Comparison of ENCODE assay signal across 16 cellular contexts in genomic region chr12:54231236-54231635, GRCh38. TPM values are rescaled to one million over a fixed set of nuclear protein-coding genes. Genes with fewer than 3 reads are reported as not detected.
A peak's percentile ranks its signal among the peaks of the same experiment; 100 is the strongest.
DNase-seq lines count a peak whose midpoint lies in the region; ATAC-seq, FAIRE-seq and TF ChIP-seq lines count a peak whose summit lies in the region.
"Had no signal": no experiment of that assay in that cellular context is flagged by ENCODE, and none has a peak within 500 bp of the region (broad histone marks: within the 10 kb centered on the region; RNA-seq: fewer than 3 reads in every experiment).

No MANE protein-coding gene starts in this region.

- H3K4me1 Mint-ChIP-seq in astrocyte (ENCODE audit: low read depth, unreplicated experiment) (peaks cover 32% of the 10 kb centered on the region), mesothelial cell of epicardium (peaks cover 33% of the 10 kb centered on the region)
- H3K4me1 Mint-ChIP-seq in stimulated activated naive CD8-positive, alpha-beta T cell treated with anti-CD3 and anti-CD28 coated beads, Interleukin-15, amount 100 ng/mL, for 72 hours = peaks cover 18% of the 10 kb centered on the region

- H3K9me3 ChIP-seq in astrocyte (ENCODE audit: insufficient read depth, low read depth, low read length) = no peaks in the 10 kb centered on the region
- H3K9me3 ChIP-seq: A549 had no signal

- no peaks in the 10 kb centered on the region for H3K36me3 ChIP-seq in astrocyte (ENCODE audit: insufficient read depth, low read length)

- H4K20me1 ChIP-seq in astrocyte (ENCODE audit: insufficient read depth, low read length) = no peaks in the 10 kb centered on the region

- H3K27me3 ChIP-seq in astrocyte (ENCODE audit: insufficient read depth, low read length) = no peaks in the 10 kb centered on the region

- intact Hi-C loops in left ventricle myocardium superior (cut with micrococcal nuclease) = no loop called here
- intact Hi-C loops in cardiac septum (cut with DNase I) = no loop called here

- no peak overlapping the region for H3K9ac ChIP-seq in astrocyte (ENCODE audit: low read length)

- H2AFZ ChIP-seq in astrocyte (ENCODE audit: low read depth, low read length) = no peak overlapping the region

- H3K27me3 Mint-ChIP-seq in astrocyte (ENCODE audit: low read depth, unreplicated experiment) (no peaks in the 10 kb centered on the region), mesothelial cell of epicardium (ENCODE audit: low read depth) (no peaks in the 10 kb centered on the region)
- H3K27me3 Mint-ChIP-seq in stimulated activated naive CD8-positive, alpha-beta T cell treated with anti-CD3 and anti-CD28 coated beads, Interleukin-15, amount 100 ng/mL, for 72 hours = no peaks in the 10 kb centered on the region

- no peak for FAIRE-seq in astrocyte (lab: Jason Lieb, UNC)
- FAIRE-seq: A549 had no signal

- DNase-seq in left ventricle myocardium superior (no peak), cardiac septum (ENCODE audit: low spot score) (no peak), astrocyte (ENCODE audit: low read depth) (no peak), mesothelial cell of epicardium (ENCODE audit: low spot score in 2 of 2, unreplicated experiment in 2 of 2) (no peak), AG20443 (ENCODE audit: low spot score) (no peak)
- DNase-seq in stimulated activated naive CD8-positive, alpha-beta T cell treated with anti-CD3 and anti-CD28 coated beads, Interleukin-15, amount 100 ng/mL, for 72 hours = no peak
- DNase-seq: CD4-positive, CD25-positive, alpha-beta regulatory T cell; DMS79 treated with DMSO at 0.1 percent for 48 hours; MM.1S; NCI-H1105; NCI-H1694 treated with DMSO at 0.1 percent for 48 hours; NCI-H748 treated with DMSO at 0.1 percent for 48 hours; PC-3 had no signal

- no peak for TF ChIP-seq CTCF in astrocyte (IDR thresholded peaks at IDR 0.05; ENCODE audit: insufficient read depth, low read depth, low read length)
- TF ChIP-seq CTCF in mesothelial cell of epicardium (IDR thresholded peaks at IDR 0.05; ENCODE audit: unreplicated experiment) = no peak

- no peak overlapping the region for H3K4me2 ChIP-seq in astrocyte (ENCODE audit: low read length)
- H3K4me2 ChIP-seq: A549 had no signal

- no peaks in the 10 kb centered on the region for H3K79me2 ChIP-seq in astrocyte (ENCODE audit: insufficient read depth, low read length)

- peaks cover 32% of the 10 kb centered on the region for H3K4me1 ChIP-seq in astrocyte (ENCODE audit: insufficient read depth, low read length)

- H3K27ac Mint-ChIP-seq in astrocyte (ENCODE audit: unreplicated experiment) = peak overlapping the region; percentile 58
- peak overlapping the region; percentile 41 for H3K27ac Mint-ChIP-seq in mesothelial cell of epicardium
- no peak overlapping the region for H3K27ac Mint-ChIP-seq in stimulated activated naive CD8-positive, alpha-beta T cell treated with anti-CD3 and anti-CD28 coated beads, Interleukin-15, amount 100 ng/mL, for 72 hours
- H3K27ac Mint-ChIP-seq: CD4-positive, CD25-positive, alpha-beta regulatory T cell had no signal

- H3K4me3 ChIP-seq in astrocyte (ENCODE audit: insufficient read depth, low read depth, low read length) = no peak overlapping the region
- H3K4me3 ChIP-seq: A549 had no signal

- peak overlapping the region; percentile 17 for H3K4me3 Mint-ChIP-seq in astrocyte (ENCODE audit: unreplicated experiment)
- no peak overlapping the region for H3K4me3 Mint-ChIP-seq in mesothelial cell of epicardium
- no peak overlapping the region for H3K4me3 Mint-ChIP-seq in stimulated activated naive CD8-positive, alpha-beta T cell treated with anti-CD3 and anti-CD28 coated beads, Interleukin-15, amount 100 ng/mL, for 72 hours
- H3K4me3 Mint-ChIP-seq: CD4-positive, CD25-positive, alpha-beta regulatory T cell had no signal

- H3K27ac ChIP-seq in astrocyte (ENCODE audit: low read depth, low read length) = no peak overlapping the region
- H3K27ac ChIP-seq: A549 had no signal

- H3K36me3 Mint-ChIP-seq in astrocyte (ENCODE audit: low read depth, unreplicated experiment) (no peaks in the 10 kb centered on the region), mesothelial cell of epicardium (peaks cover 9% of the 10 kb centered on the region)

- ATAC-seq in left ventricle myocardium superior (peak; percentile 8), HG02642 (IDR thresholded peaks at IDR 0.05; ENCODE audit: poor library complexity, unreplicated experiment) (no peak), HG02610 (IDR thresholded peaks at IDR 0.05; ENCODE audit: unreplicated experiment) (no peak)
- ATAC-seq in stimulated activated naive CD8-positive, alpha-beta T cell treated with anti-CD3 and anti-CD28 coated beads, Interleukin-15, amount 100 ng/mL, for 72 hours = no peak
- ATAC-seq: A549, PC-3 had no signal

- H3K9me3 Mint-ChIP-seq in astrocyte (ENCODE audit: unreplicated experiment) (no peaks in the 10 kb centered on the region), mesothelial cell of epicardium (no peaks in the 10 kb centered on the region)
- H3K9me3 Mint-ChIP-seq in stimulated activated naive CD8-positive, alpha-beta T cell treated with anti-CD3 and anti-CD28 coated beads, Interleukin-15, amount 100 ng/mL, for 72 hours = no peaks in the 10 kb centered on the region
- H3K9me3 Mint-ChIP-seq: CD4-positive, CD25-positive, alpha-beta regulatory T cell had no signal

RNA-seq across cellular contexts. Expression of gene SMUG1, which starts 42.5 kb away (rescaled TPM):
- 17.0 TPM for total RNA-seq in left ventricle myocardium superior
- 15.3 TPM for total RNA-seq in cardiac septum
- total RNA-seq in astrocyte = 22.4 and 23.8 TPM in 2 replicates
- total RNA-seq in mesothelial cell of epicardium = 39.5 to 47.1 TPM (median 46.1 TPM) in 3 replicates

RNA-seq across cellular contexts. Expression of gene CBX5, which starts 48.7 kb away (rescaled TPM):
- total RNA-seq in left ventricle myocardium superior (48.0 TPM), cardiac septum (39.5 TPM), astrocyte (99.9 and 111 TPM in 2 replicates), mesothelial cell of epicardium (209 to 219 TPM (median 217 TPM) in 3 replicates)

RNA-seq across cellular contexts. Expression of gene HNRNPA1, which starts 49.3 kb away (rescaled TPM):
- total RNA-seq in left ventricle myocardium superior = 450 TPM
- total RNA-seq in cardiac septum = 439 TPM
- total RNA-seq in astrocyte = 484 and 612 TPM in 2 replicates
- total RNA-seq in mesothelial cell of epicardium = 2,201 to 2,231 TPM (median 2,205 TPM) in 3 replicates

Comparison
In these comparisons a context has a peak if more than half of its experiments do, and no peak if none do; other contexts are left out.
1. H3K27ac Mint-ChIP-seq: peak in astrocyte (single experiment) and mesothelial cell of epicardium (single experiment); none in stimulated activated naive CD8-positive, alpha-beta T cell treated with anti-CD3 and anti-CD28 coated beads, Interleukin-15, amount 100 ng/mL, for 72 hours (0 of 2).